Comparison of ENCODE assay signal across 9 cellular contexts in genomic region chr6:170459451-170459850, GRCh38.
DNase-seq lines count a peak whose midpoint lies in the region; ATAC-seq and TF ChIP-seq lines count a peak whose summit lies in the region.
"Had no signal": no experiment of that assay in that cellular context is flagged by ENCODE, and none has a peak within 500 bp of the region (broad histone marks: within the 10 kb centered on the region; RNA-seq: fewer than 3 reads in every experiment).

No MANE protein-coding gene starts in this region.

- intact Hi-C loops in PC-3 (cut with micrococcal nuclease) = no loop called here

- 0 out of 2 replicates have a peak, but pooled peaks cover 5% of the 10 kb centered on the region for H3K4me1 ChIP-seq in PC-3 (ENCODE audit: insufficient read depth, low read length)

- CTCF ChIA-PET in PC-3 (lab: Charles Lee) = no interaction called here

- H2AFZ ChIP-seq in PC-3 (ENCODE audit: low read length) = peak overlapping the region; percentile 37; the same call in 1 of the 2 replicates

- H3K4me3 Mint-ChIP-seq in stimulated activated naive CD8-positive, alpha-beta T cell treated with anti-CD3 and anti-CD28 coated beads, Interleukin-15, Interleukin-2, amounts not matched to agents 100 ng/mL and 50 ng/mL, for 24 hours = peak overlapping the region; percentile 33

- no TSS peak for BruUV-seq in PC-3 (replicated peaks; lab: Mats Ljungman, UMichigan)

- H3K27ac Mint-ChIP-seq in stimulated activated naive CD8-positive, alpha-beta T cell treated with anti-CD3 and anti-CD28 coated beads, Interleukin-15, Interleukin-2, amounts not matched to agents 100 ng/mL and 50 ng/mL, for 24 hours = no peak overlapping the region

- no peaks in the 10 kb centered on the region for H3K36me3 ChIP-seq in PC-3 (ENCODE audit: low read depth, low read length)
- H3K36me3 ChIP-seq: neutrophil had no signal

- no peaks in the 10 kb centered on the region for H3K9me3 Mint-ChIP-seq in stimulated activated naive CD8-positive, alpha-beta T cell treated with anti-CD3 and anti-CD28 coated beads, Interleukin-15, Interleukin-2, amounts not matched to agents 100 ng/mL and 50 ng/mL, for 24 hours

- ATAC-seq in HG02642 (IDR thresholded peaks at IDR 0.05; ENCODE audit: poor library complexity, unreplicated experiment) (peak; percentile 61), PC-3 (peak; percentile 46; the same call in 1 of the 2 replicates)

- no peaks in the 10 kb centered on the region for H3K9me2 ChIP-seq in PC-3 (replicated peaks; ENCODE audit: low read length)

- peak overlapping the region; percentile 70 for H3K4me2 ChIP-seq in PC-3 (ENCODE audit: low read length)

- H3K4me3 ChIP-seq in PC-3 (ENCODE audit: low read length) = peak overlapping the region; percentile 56
- H3K4me3 ChIP-seq in epithelial cell of proximal tubule (ENCODE audit: low read depth, low read length) = peak overlapping the region; percentile 16

- H3K9ac ChIP-seq in PC-3 (ENCODE audit: low read length) = no peak overlapping the region

- no peaks in the 10 kb centered on the region for H3F3A ChIP-seq in PC-3 (ENCODE audit: low read length, unreplicated experiment)

- peaks cover 12% of the 10 kb centered on the region for H3K27me3 ChIP-seq in PC-3 (ENCODE audit: low read length)

- peak; percentile 25 for DNase-seq in SIG-M5 treated with dmso at 0.1 percent for 504 hours (lab: John Stamatoyannopoulos, UW; ENCODE audit: unreplicated experiment)
- DNase-seq in SIG-M5 (lab: John Stamatoyannopoulos, UW) = no peak
- peak; percentile 17 for DNase-seq in PC-3
- DNase-seq in epithelial cell of proximal tubule (ENCODE audit: low read depth) = no peak
- no peak for DNase-seq in SKM-1 treated with dmso at 0.1 percent for 144 hours (lab: John Stamatoyannopoulos, UW; ENCODE audit: unreplicated experiment)
- no peak for DNase-seq in DMS114 treated with DMSO at 0.1 percent for 48 hours (lab: John Stamatoyannopoulos, UW; ENCODE audit: unreplicated experiment)

- no peaks in the 10 kb centered on the region for H4K20me1 ChIP-seq in PC-3 (ENCODE audit: low read length)

- TF ChIP-seq CTCF in PC-3 (conservative IDR thresholded peaks at IDR 0.05; ENCODE audit: low read depth, low read length) (no peak), epithelial cell of proximal tubule (conservative IDR thresholded peaks at IDR 0.05; ENCODE audit: low read depth, low read length) (no peak)

- no peak overlapping the region for H3K27ac ChIP-seq in PC-3 (ENCODE audit: low read length)
- H3K27ac ChIP-seq: neutrophil had no signal

- no peaks in the 10 kb centered on the region for H3K79me2 ChIP-seq in PC-3 (ENCODE audit: low read length)

- peaks cover 4% of the 10 kb centered on the region for H3K27me3 Mint-ChIP-seq in stimulated activated naive CD8-positive, alpha-beta T cell treated with anti-CD3 and anti-CD28 coated beads, Interleukin-15, Interleukin-2, amounts not matched to agents 100 ng/mL and 50 ng/mL, for 24 hours

- no peaks in the 10 kb centered on the region for H3K36me3 Mint-ChIP-seq in stimulated activated naive CD8-positive, alpha-beta T cell treated with anti-CD3 and anti-CD28 coated beads, Interleukin-15, Interleukin-2, amounts not matched to agents 100 ng/mL and 50 ng/mL, for 24 hours (ENCODE audit: low read depth)

- H3K4me1 Mint-ChIP-seq in stimulated activated naive CD8-positive, alpha-beta T cell treated with anti-CD3 and anti-CD28 coated beads, Interleukin-15, Interleukin-2, amounts not matched to agents 100 ng/mL and 50 ng/mL, for 24 hours (ENCODE audit: low read depth) = peaks cover 28% of the 10 kb centered on the region

- POLR2A ChIA-PET in PC-3 (lab: Charles Lee; ENCODE audit: unreplicated experiment) = no interaction called here

- H3K9me3 ChIP-seq in PC-3 (ENCODE audit: low read length) = no peaks in the 10 kb centered on the region
- H3K9me3 ChIP-seq: neutrophil had no signal

Comparison
In these comparisons a context has a peak if more than half of its experiments do, and no peak if none do; other contexts are left out.
1. DNase-seq: peak in SIG-M5 treated with dmso at 0.1 percent for 504 hours (single experiment) and PC-3 (single experiment); none in SIG-M5 (single experiment), epithelial cell of proximal tubule (single experiment), SKM-1 treated with dmso at 0.1 percent for 144 hours (single experiment) and DMS114 treated with DMSO at 0.1 percent for 48 hours (single experiment).